In genomic region chr4:185534850-185535761, GRCh38 we compare ENCODE assay signal across 8 cellular contexts. TPM values are rescaled to one million over a fixed set of nuclear protein-coding genes. Genes with fewer than 3 reads are reported as not detected.
DNase-seq lines count a peak whose midpoint lies in the region; ATAC-seq, FAIRE-seq and TF ChIP-seq lines count a peak whose summit lies in the region.

Gene PDLIM3 (minus strand): TSS chr4:185535507. CDS start chr4:185535434, 73 bp downstream.

- H3K27ac ChIP-seq in colonic mucosa = peak within 1 kb of the TSS; percentile 32

- ATAC-seq in left lobe of liver = peak; percentile 78
- peak; percentile 42 for ATAC-seq in stimulated activated naive CD8-positive, alpha-beta T cell treated with anti-CD3 and anti-CD28 coated beads, Interleukin-15, Interleukin-2, amounts not matched to agents 100 U/mL and 50 U/mL, for 24 hours

- no peaks in the 10 kb centered on the region for H3K36me3 ChIP-seq in colonic mucosa

- no peaks in the 10 kb centered on the region for H3K4me1 ChIP-seq in colonic mucosa

- DNase-seq in ACHN (peak; percentile 4), GM12891 (ENCODE audit: insufficient read length, low spot score) (peak; percentile 29), NCI-H510A treated with DMSO at 0.1 percent for 48 hours (lab: John Stamatoyannopoulos, UW) (peak; percentile 58), colonic mucosa (peak; percentile 36), left lobe of liver (ENCODE audit: low spot score) (peak; percentile 50), cortex of kidney (lab: John Stamatoyannopoulos, UW) (no peak), KG1 (lab: John Stamatoyannopoulos, UW) (no peak)
- peak; percentile 9 for DNase-seq in stimulated activated naive CD8-positive, alpha-beta T cell treated with anti-CD3 and anti-CD28 coated beads, Interleukin-15, Interleukin-2, amounts not matched to agents 100 U/mL and 50 U/mL, for 24 hours

- no peak for TF ChIP-seq CTCF in colonic mucosa (IDR thresholded peaks at IDR 0.05)

- intact Hi-C loops in colonic mucosa (cut with DNase I) = no loop called here

- H3K9ac ChIP-seq in colonic mucosa (ENCODE audit: low read depth in 2 of 2, low read length in 2 of 2) = peak within 1 kb of the TSS; percentile 36 to 89

- in situ Hi-C loops in ACHN (cut with HindIII; ENCODE audit: low pct_ligation_motif_present, low pct_unique_long_range_greater_than_20kb, low sequenced_read_pairs) = no loop called here

- no peak for FAIRE-seq in GM12891 (lab: Jason Lieb, UNC)

- H3K27me3 ChIP-seq in colonic mucosa = peaks cover 23% of the 10 kb centered on the region

- H3K9me3 ChIP-seq in colonic mucosa = no peaks in the 10 kb centered on the region

- no peak for TF ChIP-seq POLR2A in GM12891 (IDR thresholded peaks at IDR 0.05; ENCODE audit: low read depth, low read length)

- peak within 1 kb of the TSS; percentile 56 for H3K4me3 ChIP-seq in colonic mucosa

TF ChIP-seq in GM12891, 5 proteins besides CTCF, POLR2A, EP300 and RAD21:
- TF ChIP-seq SPI1 (IDR thresholded peaks at IDR 0.05; ENCODE audit: low read depth, low read length) (no peak), POLR2AphosphoS5 (IDR thresholded peaks at IDR 0.05; ENCODE audit: low read depth, low read length) (no peak), PAX5 (IDR thresholded peaks at IDR 0.05; ENCODE audit: insufficient read depth, low read length, severe bottlenecking) (no peak), POU2F2 (IDR thresholded peaks at IDR 0.05; ENCODE audit: low read depth, low read length) (no peak), TAF1 (IDR thresholded peaks at IDR 0.05; ENCODE audit: low read depth, low read length) (no peak)

RNA-seq across cellular contexts. Expression of gene PDLIM3, which starts in this region (rescaled TPM):
- polyA plus RNA-seq in GM12891 (2012; ENCODE audit: low read depth, missing spikeins) = 0.09 TPM
- total RNA-seq in colonic mucosa (10 to 100 TPM in 1 of 2 donors, 1 to 10 TPM in 1; 5.0 to 34.9 TPM), left lobe of liver (1.7 TPM)

Comparison
In these comparisons a context has a peak if more than half of its experiments do, and no peak if none do; other contexts are left out.
1. DNase-seq: peak in ACHN (single experiment), GM12891 (single experiment), NCI-H510A treated with DMSO at 0.1 percent for 48 hours (single experiment), colonic mucosa (single experiment), left lobe of liver (single experiment) and stimulated activated naive CD8-positive, alpha-beta T cell treated with anti-CD3 and anti-CD28 coated beads, Interleukin-15, Interleukin-2, amounts not matched to agents 100 U/mL and 50 U/mL, for 24 hours (single experiment); none in cortex of kidney (single experiment) and KG1 (single experiment).